Comparison of ENCODE assay signal across 34 cellular contexts in the genomic region with DNA sequence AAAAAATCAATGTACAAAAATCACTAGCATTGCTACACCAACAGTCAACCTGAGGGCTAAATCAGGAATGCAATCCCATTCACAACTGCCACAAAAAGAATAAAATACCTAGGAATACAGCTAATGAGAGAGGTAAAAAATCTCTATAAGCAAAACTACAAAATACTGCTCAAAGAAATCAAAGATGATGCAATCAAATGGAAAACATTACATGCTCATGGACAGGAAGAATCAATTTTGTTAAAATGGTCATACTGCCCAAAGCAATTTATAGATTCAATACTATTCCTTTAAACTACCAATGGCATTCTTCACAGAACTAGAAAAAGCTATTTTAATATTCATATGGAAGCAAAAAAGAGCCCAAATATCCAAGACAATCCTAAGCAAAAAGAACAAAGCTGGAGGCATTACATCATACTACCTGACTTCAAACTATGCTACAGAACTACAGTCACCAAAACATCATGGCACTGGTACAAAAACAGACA.
"Had no signal": no experiment of that assay in that cellular context is flagged by ENCODE, and none has a peak within 500 bp of the region (broad histone marks: within the 10 kb centered on the region; RNA-seq: fewer than 3 reads in every experiment).

No MANE protein-coding gene starts in this region.

- H3K36me3 ChIP-seq: adrenal gland, brain microvascular endothelial cell, breast epithelium had no signal

- H3K4me3 ChIP-seq: adrenal gland, body of pancreas, breast epithelium had no signal

- H3K4me1 ChIP-seq: adrenal gland, body of pancreas, breast epithelium had no signal

- DNase-seq: activated B cell treated with CpG ODN at 0.5 μM for 24 hours; activated CD4-positive, alpha-beta memory T cell treated with anti-CD3 and anti-CD28 coated beads for 36 hours; activated CD4-positive, alpha-beta T cell treated with anti-CD3 and anti-CD28 coated beads for 4 hours; activated CD4-positive, alpha-beta T cell treated with anti-CD3 and anti-CD28 coated beads, Interleukin-2, amount 10 ng/mL, durations not matched to agents 24 days and 14 days; activated CD4-positive, alpha-beta T cell treated with anti-CD3 and anti-CD28 coated beads, Interleukin-2, amount 50 U/mL, for 1 hour; activated CD4-positive, alpha-beta T cell treated with anti-CD3 and anti-CD28 coated beads, Interleukin-2, amount 50 U/mL, for 4 hours; activated CD4-positive, CD25-positive, alpha-beta regulatory T cell treated with anti-CD3 and anti-CD28 coated beads, Interleukin-2, amount 50 U/mL, for 72 hours; activated CD8-positive, alpha-beta memory T cell treated with anti-CD3 and anti-CD28 coated beads, Interleukin-2, amount 50 U/mL, for 4 hours; activated CD8-positive, alpha-beta T cell treated with anti-CD3 and anti-CD28 coated beads for 36 hours; activated effector memory CD4-positive, alpha-beta T cell treated with anti-CD3 and anti-CD28 coated beads, Interleukin-2, amount 50 U/mL, for 16 hours; activated gamma-delta T cell treated with Interleukin-2 at 50 U/mL for 16 hours; activated naive CD4-positive, alpha-beta T cell; activated naive CD4-positive, alpha-beta T cell treated with anti-CD3 and anti-CD28 coated beads for 36 hours; activated naive CD4-positive, alpha-beta T cell treated with anti-CD3 and anti-CD28 coated beads, Interleukin-2, amount 50 U/mL, for 16 hours; activated naive CD8-positive, alpha-beta T cell treated with anti-CD3 and anti-CD28 coated beads for 36 hours; activated T-cell treated with anti-CD3 and anti-CD28 coated beads for 4 hours; activated T-cell treated with anti-CD3 and anti-CD28 coated beads, Interleukin-2, amount 50 U/mL, for 1 hour; activated T-cell treated with anti-CD3 and anti-CD28 coated beads, Interleukin-2, amount 50 U/mL, for 4 hours; activated T-cell treated with anti-CD3 and anti-CD28 coated beads, Interleukin-2, amount 50 U/mL, for 72 hours; adrenal gland; amniotic stem cell; aorta; body of pancreas; brain microvascular endothelial cell; central memory CD4-positive, alpha-beta T cell; T-helper 1 cell; T-helper 2 cell; T-helper 9 cell had no signal

- H3K27me3 ChIP-seq: adrenal gland, body of pancreas, brain microvascular endothelial cell, breast epithelium had no signal

- ATAC-seq: activated CD8-positive, alpha-beta T cell treated with anti-CD3 and anti-CD28 coated beads for 36 hours; activated naive CD4-positive, alpha-beta T cell treated with anti-CD3 and anti-CD28 coated beads, Interleukin-2, amount 50 U/mL, for 72 hours; activated T-cell treated with anti-CD3 and anti-CD28 coated beads, Interleukin-2, amount 50 U/mL, for 4 hours; activated T-cell treated with anti-CD3 and anti-CD28 coated beads, Interleukin-2, amount 50 U/mL, for 72 hours; activated T-helper 17 cell treated with anti-CD3 and anti-CD28 coated beads, Interleukin-2, amount 50 U/mL, for 72 hours; body of pancreas had no signal

- H3K9me3 ChIP-seq: adrenal gland, body of pancreas, breast epithelium had no signal

- FAIRE-seq: astrocyte, TTC549 had no signal

- H3K27ac ChIP-seq: adrenal gland, body of pancreas, brain microvascular endothelial cell, breast epithelium, VCaP had no signal
